In the genomic region with DNA sequence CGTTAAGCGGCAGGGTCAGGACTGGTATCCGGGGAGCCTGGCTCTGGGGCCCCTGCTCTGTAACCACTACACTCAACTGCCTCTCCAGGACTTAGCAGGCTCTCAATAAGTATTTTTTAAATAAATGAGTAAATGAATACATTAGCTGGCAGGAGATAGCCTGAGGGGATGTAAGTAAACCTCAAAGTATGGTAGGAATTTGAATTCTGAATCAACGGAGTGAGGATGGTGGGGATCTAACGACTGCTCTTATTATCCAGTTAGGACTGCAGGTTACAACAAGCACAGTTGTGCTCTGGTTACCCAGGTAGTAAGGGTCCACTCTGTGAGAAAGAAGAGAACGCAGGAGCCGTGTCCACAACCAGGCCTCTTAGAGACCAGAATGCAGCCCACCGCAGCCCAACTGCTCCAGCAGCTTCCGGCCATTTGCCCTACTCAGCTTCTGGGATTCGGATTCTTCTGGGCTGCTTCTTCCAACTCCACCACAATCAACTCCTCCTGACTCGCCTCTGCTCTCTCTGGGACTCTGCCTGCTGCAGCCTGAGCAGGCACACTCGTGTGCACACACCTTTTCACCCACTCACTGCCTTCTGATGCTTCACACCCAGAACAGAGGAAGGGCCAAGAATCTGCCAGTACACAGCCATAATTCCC, we compare ENCODE assay signal across 12 cellular contexts. TPM values are rescaled to one million over a fixed set of nuclear protein-coding genes. Genes with fewer than 3 reads are reported as not detected.
DNase-seq lines count a peak whose midpoint lies in the region; ATAC-seq and TF ChIP-seq lines count a peak whose summit lies in the region.
"Had no signal": no experiment of that assay in that cellular context is flagged by ENCODE, and none has a peak within 500 bp of the region (broad histone marks: within the 10 kb centered on the region; RNA-seq: fewer than 3 reads in every experiment).

No MANE protein-coding gene starts in this region.

- no peak overlapping the region for H3K9ac ChIP-seq in NT2/D1 (ENCODE audit: insufficient read length, low read depth)

- H3K36me3 ChIP-seq in NT2/D1 (ENCODE audit: insufficient read depth, insufficient read length, low read length), result no peaks in the 10 kb centered on the region

- peaks cover 6% of the 10 kb centered on the region for H3K4me1 ChIP-seq in NT2/D1 (ENCODE audit: insufficient read depth, insufficient read length)

- DNase-seq in EL, result peak; percentile 93
- DNase-seq in NT2/D1 (ENCODE audit: low read depth, low spot score), result peak; percentile 51
- peak; percentile 33 to 36 for DNase-seq in cardiac fibroblast (ENCODE audit: low read depth in 2 of 2)
- peak; percentile 77 for DNase-seq in kidney tubule cell (ENCODE audit: low spot score)
- DNase-seq in activated T-cell treated with anti-CD3 and anti-CD28 coated beads for 4 hours, result no peak
- no peak for DNase-seq in Right ventricle myocardium superior
- no peak for DNase-seq in GM20000 (ENCODE audit: low spot score)
- no peak for DNase-seq in GM10266 (ENCODE audit: extremely low spot score)
- DNase-seq: COR-L47, NCI-H2171, posterior cingulate gyrus had no signal

- H3K27me3 ChIP-seq in NT2/D1 (ENCODE audit: insufficient read depth, insufficient read length), result no peaks in the 10 kb centered on the region

- no peak for ATAC-seq in Right ventricle myocardium superior (ENCODE audit: poor library complexity)

- intact Hi-C loops in Right ventricle myocardium superior (cut with DNase I), result no loop called here

- no peaks in the 10 kb centered on the region for H3K9me3 ChIP-seq in NT2/D1 (ENCODE audit: insufficient read depth, low read length)

- TF ChIP-seq CTCF in cardiac fibroblast (IDR thresholded peaks at IDR 0.05; ENCODE audit: low read depth, low read length) (no peak), GM20000 (IDR thresholded peaks at IDR 0.05; ENCODE audit: extremely low read depth, missing control alignments) (no peak), GM10266 (IDR thresholded peaks at IDR 0.05; ENCODE audit: control insufficient read depth, insufficient read depth, low read depth, missing control alignments) (no peak)

- no peak overlapping the region for H3K4me3 ChIP-seq in NT2/D1 (ENCODE audit: insufficient read length, low read depth)
- no peak overlapping the region for H3K4me3 ChIP-seq in cardiac fibroblast (replicated peaks in 1 of 2; ENCODE audit: low read depth in 2 of 2, low read length in 2 of 2)
- H3K4me3 ChIP-seq: lung had no signal

RNA-seq across cellular contexts. Expression of a gene that starts 52.6 kb away (rescaled TPM):
- total RNA-seq in Right ventricle myocardium superior, result 13.7 TPM

Comparison
In these comparisons a context has a peak if more than half of its experiments do, and no peak if none do; other contexts are left out.
1. DNase-seq: peak in EL (single experiment), NT2/D1 (single experiment), cardiac fibroblast (2 of 2) and kidney tubule cell (single experiment); none in activated T-cell treated with anti-CD3 and anti-CD28 coated beads for 4 hours (single experiment), Right ventricle myocardium superior (single experiment), GM20000 (single experiment) and GM10266 (single experiment).